1 cellular context compared by ENCODE assay signal in genomic region chr3:10459954-10460754, GRCh38.
TF ChIP-seq lines count a peak whose summit lies in the region.

No MANE protein-coding gene starts in this region.

TF ChIP-seq in K562, 482 proteins besides CTCF, POLR2A, EP300 and RAD21 (continued from another document and continues in another):
- TF ChIP-seq ZMIZ1 (IDR thresholded peaks at IDR 0.05; ENCODE audit: low read depth in 2 of 2, low read length in 2 of 2) (no peak), SIN3B (IDR thresholded peaks at IDR 0.05; ENCODE audit: low read depth) (no peak), ZNF57 (CRISPR knock-in tag; IDR thresholded peaks at IDR 0.05) (no peak), CBX1 (IDR thresholded peaks at IDR 0.05; ENCODE audit: low read depth) (no peak), KLF10 (CRISPR knock-in tag; IDR thresholded peaks at IDR 0.05) (no peak), RBFOX2 (IDR thresholded peaks at IDR 0.05; ENCODE audit: low read depth, low read length) (no peak), HBP1 (CRISPR knock-in tag; IDR thresholded peaks at IDR 0.05) (no peak), TBP (optimal IDR thresholded peaks at IDR 0.05; ENCODE audit: low read depth, low read length) (no peak), ZNF311 (CRISPR knock-in tag; IDR thresholded peaks at IDR 0.05) (peak; percentile 67; the same call in 1 of the 2 replicates), ATF6 (CRISPR knock-in tag; IDR thresholded peaks at IDR 0.05) (peak; percentile 95), SRSF7 (optimal IDR thresholded peaks at IDR 0.05; ENCODE audit: low read depth, low read length) (no peak), RNF2 (IDR thresholded peaks at IDR 0.05) (no peak), HEY1 (CRISPR knock-in tag; IDR thresholded peaks at IDR 0.05; ENCODE audit: borderline replicate concordance) (no peak), ZNF232 (CRISPR knock-in tag; IDR thresholded peaks at IDR 0.05) (peak; percentile 99), BACH1 (tag; IDR thresholded peaks at IDR 0.05) (peak; percentile 62), HSF4 (CRISPR knock-in tag; IDR thresholded peaks at IDR 0.05; ENCODE audit: borderline replicate concordance) (no peak), USF1 (CRISPR knock-in tag; IDR thresholded peaks at IDR 0.05) (peak; percentile 87), ADNP (tag; IDR thresholded peaks at IDR 0.05) (no peak), ZNF449 (CRISPR knock-in tag; IDR thresholded peaks at IDR 0.05) (no peak), KAT7 (CRISPR knock-in tag; IDR thresholded peaks at IDR 0.05; ENCODE audit: borderline replicate concordance) (peak; percentile 73; the same call in 1 of the 2 replicates), ATF2 (CRISPR knock-in tag; IDR thresholded peaks at IDR 0.05) (peak; percentile 81), NFIX (CRISPR knock-in tag; IDR thresholded peaks at IDR 0.05; ENCODE audit: low read depth) (no peak), EZH2 (IDR thresholded peaks at IDR 0.05; ENCODE audit: borderline replicate concordance, low read depth, low read length) (no peak), ARID3A (IDR thresholded peaks at IDR 0.05; ENCODE audit: borderline replicate concordance, low read depth, low read length) (no peak), GTF3C2 (IDR thresholded peaks at IDR 0.05; ENCODE audit: borderline replicate concordance, extremely low read depth, insufficient read length) (no peak), TCF3 (CRISPR knock-in tag; IDR thresholded peaks at IDR 0.05) (peak; percentile 33; the same call in 1 of the 2 replicates), MAZ (CRISPR knock-in tag; conservative IDR thresholded peaks at IDR 0.05 in 1 of 2, IDR thresholded peaks at IDR 0.05 in 1 of 2) (peak in 1 of 2 experiments; percentile 98; a peak in 3 of 4 replicates), CREB3L1 (IDR thresholded peaks at IDR 0.05; ENCODE audit: borderline replicate concordance, low read depth) (no peak), MITF (IDR thresholded peaks at IDR 0.05) (no peak), ZBTB17 (CRISPR knock-in tag; IDR thresholded peaks at IDR 0.05) (peak; percentile 50; the same call in 1 of the 2 replicates), SRSF1 (IDR thresholded peaks at IDR 0.05; ENCODE audit: low read depth, low read length) (no peak), ZNF639 (CRISPR knock-in tag; conservative IDR thresholded peaks at IDR 0.05 in 1 of 2, IDR thresholded peaks at IDR 0.05 in 1 of 2) (peak; percentile 70 to 97)
